ENCODE assay signal across 9 cellular contexts in the genomic region with DNA sequence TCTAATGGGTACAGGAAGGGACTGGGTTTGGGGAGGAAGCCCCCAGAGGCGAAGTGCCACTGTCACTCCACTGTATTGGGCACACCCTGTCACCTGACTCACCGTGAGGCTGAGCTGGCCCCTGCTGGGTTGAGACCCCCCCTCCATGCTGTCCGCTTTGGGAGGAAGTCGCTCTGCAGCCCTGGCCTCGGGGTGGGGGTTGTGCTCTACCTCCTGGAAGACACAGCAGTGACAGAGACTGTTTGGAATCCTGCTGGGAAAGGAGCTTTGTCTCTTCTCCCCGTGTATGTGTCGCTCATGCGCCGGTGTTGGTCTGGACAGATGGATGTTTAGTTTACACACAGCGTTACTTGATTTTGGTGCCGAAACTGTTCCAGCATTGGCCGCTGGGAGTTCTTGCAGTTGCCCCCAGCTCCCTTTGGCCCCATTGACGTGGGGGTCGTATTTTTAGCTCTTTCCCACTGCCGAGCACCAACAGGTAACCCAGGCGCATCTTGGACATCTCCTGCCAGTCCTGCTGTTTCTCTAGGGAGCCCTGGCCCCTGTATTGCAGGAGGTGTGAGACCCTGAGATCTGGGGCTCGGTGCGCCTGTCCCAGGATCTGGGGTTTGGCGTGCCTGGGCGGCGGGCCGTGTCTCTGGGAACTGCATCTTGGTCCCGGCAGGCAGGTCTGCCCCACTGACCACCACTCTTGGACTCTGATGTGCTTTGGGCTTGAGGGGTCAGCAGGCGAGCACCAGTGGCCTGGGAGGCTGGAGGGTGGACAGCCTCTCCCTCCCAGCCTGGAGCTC. TPM values are rescaled to one million over a fixed set of nuclear protein-coding genes. Genes with fewer than 3 reads are reported as not detected.
DNase-seq lines count a peak whose midpoint lies in the region; ATAC-seq and TF ChIP-seq lines count a peak whose summit lies in the region.
"Had no signal": no experiment of that assay in that cellular context is flagged by ENCODE, and none has a peak within 500 bp of the region (broad histone marks: within the 10 kb centered on the region; RNA-seq: fewer than 3 reads in every experiment).

No MANE protein-coding gene starts in this region.

- CTCF ChIA-PET in CD8-positive, alpha-beta T cell (lab: Charles Lee), result interaction anchor here (1.5 to 2.4 kb wide), 2 partner anchors 20 to 168 kb away, joined by 7 to 8 read pairs; no protein-coding TSS in a partner anchor

- intact Hi-C loops in CD8-positive, alpha-beta T cell (cut with DNase I, micrococcal nuclease), result loop anchor here in 1 of 2 experiments (5.0 kb wide), 1 partner anchor 157 kb away; no protein-coding TSS in a partner anchor

- H3K36me3 ChIP-seq in CD8-positive, alpha-beta T cell (ENCODE audit: insufficient read depth, low read length), result no peaks in the 10 kb centered on the region

- peaks cover 49% of the 10 kb centered on the region for H3K4me1 ChIP-seq in CD8-positive, alpha-beta T cell (ENCODE audit: insufficient read depth, low read length)

- H3K9me3 Mint-ChIP-seq in CD8-positive, alpha-beta T cell, result no peaks in the 10 kb centered on the region
- H3K9me3 Mint-ChIP-seq in naive thymus-derived CD8-positive, alpha-beta T cell, result no peaks in the 10 kb centered on the region

- no peak for TF ChIP-seq CTCF in CD8-positive, alpha-beta T cell (IDR thresholded peaks at IDR 0.05)
- peak; percentile 10 for TF ChIP-seq CTCF in choroid plexus epithelial cell (conservative IDR thresholded peaks at IDR 0.05; ENCODE audit: low read depth, low read length)

- H3K27me3 Mint-ChIP-seq in CD8-positive, alpha-beta T cell (ENCODE audit: low read depth), result no peaks in the 10 kb centered on the region
- no peaks in the 10 kb centered on the region for H3K27me3 Mint-ChIP-seq in naive thymus-derived CD8-positive, alpha-beta T cell

- no peak overlapping the region for H3K4me3 ChIP-seq in CD8-positive, alpha-beta T cell (ENCODE audit: low read depth, low read length)
- no peak overlapping the region for H3K4me3 ChIP-seq in choroid plexus epithelial cell (ENCODE audit: low read depth, low read length)

- POLR2A ChIA-PET in CD8-positive, alpha-beta T cell (lab: Charles Lee), result no interaction called here
- POLR2A ChIA-PET in naive thymus-derived CD8-positive, alpha-beta T cell (lab: Charles Lee), result no interaction called here

- peak in 3 of 7 experiments; percentile 16 to 58 (median 22) for DNase-seq in CD8-positive, alpha-beta T cell
- DNase-seq in NOMO-1 treated with DMSO at 0.1 percent for 48 hours (lab: John Stamatoyannopoulos, UW; ENCODE audit: unreplicated experiment) (peak; percentile 5), choroid plexus epithelial cell (ENCODE audit: low read depth) (no peak), DMS79 (lab: John Stamatoyannopoulos, UW) (no peak), NCI-H510A treated with DMSO at 0.1 percent for 48 hours (lab: John Stamatoyannopoulos, UW) (no peak), NCI-H446 (lab: John Stamatoyannopoulos, UW) (no peak)
- DNase-seq in naive thymus-derived CD8-positive, alpha-beta T cell, result peak in 4 of 10 donors; percentile 11 to 74 (median 24)

- H3K9me3 ChIP-seq in CD8-positive, alpha-beta T cell (ENCODE audit: low read length), result no peaks in the 10 kb centered on the region

- no peak overlapping the region for H3K27ac ChIP-seq in CD8-positive, alpha-beta T cell (ENCODE audit: low read depth, low read length)

- H3K27ac Mint-ChIP-seq in CD8-positive, alpha-beta T cell, result peak overlapping the region; percentile 34
- peak overlapping the region; percentile 62 to 96 (median 82) for H3K27ac Mint-ChIP-seq in naive thymus-derived CD8-positive, alpha-beta T cell

- peak; percentile 31 for ATAC-seq in CD8-positive, alpha-beta T cell
- peak; percentile 68 to 78 for ATAC-seq in naive thymus-derived CD8-positive, alpha-beta T cell
- no peak for ATAC-seq in GM19395 (IDR thresholded peaks at IDR 0.05; ENCODE audit: unreplicated experiment)
- ATAC-seq: sciatic nerve had no signal

- no peaks in the 10 kb centered on the region for H3K27me3 ChIP-seq in CD8-positive, alpha-beta T cell (ENCODE audit: insufficient read depth, low read length)

- H3K4me3 Mint-ChIP-seq in CD8-positive, alpha-beta T cell, result peak overlapping the region; percentile 26
- H3K4me3 Mint-ChIP-seq in naive thymus-derived CD8-positive, alpha-beta T cell, result peak overlapping the region; percentile 22 to 73 (median 64)

- peaks cover 33% of the 10 kb centered on the region for H3K4me1 Mint-ChIP-seq in CD8-positive, alpha-beta T cell (ENCODE audit: low read depth)
- H3K4me1 Mint-ChIP-seq in naive thymus-derived CD8-positive, alpha-beta T cell, result peaks cover 20 to 46% (median 43%) of the 10 kb centered on the region in 4 donors

- H3K36me3 Mint-ChIP-seq in CD8-positive, alpha-beta T cell, result peaks cover 39% of the 10 kb centered on the region
- peaks cover 0 to 27% (median 5%) of the 10 kb centered on the region in 3 donors for H3K36me3 Mint-ChIP-seq in naive thymus-derived CD8-positive, alpha-beta T cell

RNA-seq across cellular contexts. Expression of a gene that starts 30.3 kb away (rescaled TPM):
- total RNA-seq in CD8-positive, alpha-beta T cell, result 10 to 100 TPM in 1 of 2 experiments, 1 to 10 TPM in 1; 8.2 to 10.0 TPM
- 10 to 100 TPM; 23.5 to 27.9 TPM for total RNA-seq in naive thymus-derived CD8-positive, alpha-beta T cell
- polyA plus RNA-seq in naive thymus-derived CD8-positive, alpha-beta T cell, result 10 to 100 TPM; 11.7 to 13.5 (median 12.1) TPM

RNA-seq across cellular contexts. Expression of a gene that starts 49.5 kb away (rescaled TPM):
- total RNA-seq in CD8-positive, alpha-beta T cell, result 100 to 1,000 TPM; 234 to 245 TPM
- total RNA-seq in naive thymus-derived CD8-positive, alpha-beta T cell, result 100 to 1,000 TPM; 177 to 180 TPM
- 100 to 1,000 TPM; 423 to 549 (median 524) TPM for polyA plus RNA-seq in naive thymus-derived CD8-positive, alpha-beta T cell
